Comparison of ENCODE assay signal across 1 cellular context in genomic region chr18:6004683-6005082, GRCh38.
TF ChIP-seq lines count a peak whose summit lies in the region.

No MANE protein-coding gene starts in this region.

TF ChIP-seq in GM12878, 131 proteins besides CTCF, POLR2A, EP300 and RAD21 (continued from another document and continues in another):
- TF ChIP-seq, protein P1, sequence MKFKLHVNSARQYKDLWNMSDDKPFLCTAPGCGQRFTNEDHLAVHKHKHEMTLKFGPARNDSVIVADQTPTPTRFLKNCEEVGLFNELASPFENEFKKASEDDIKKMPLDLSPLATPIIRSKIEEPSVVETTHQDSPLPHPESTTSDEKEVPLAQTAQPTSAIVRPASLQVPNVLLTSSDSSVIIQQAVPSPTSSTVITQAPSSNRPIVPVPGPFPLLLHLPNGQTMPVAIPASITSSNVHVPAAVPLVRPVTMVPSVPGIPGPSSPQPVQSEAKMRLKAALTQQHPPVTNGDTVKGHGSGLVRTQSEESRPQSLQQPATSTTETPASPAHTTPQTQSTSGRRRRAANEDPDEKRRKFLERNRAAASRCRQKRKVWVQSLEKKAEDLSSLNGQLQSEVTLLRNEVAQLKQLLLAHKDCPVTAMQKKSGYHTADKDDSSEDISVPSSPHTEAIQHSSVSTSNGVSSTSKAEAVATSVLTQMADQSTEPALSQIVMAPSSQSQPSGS (IDR thresholded peaks at IDR 0.05; ENCODE audit: low read length) = peak; percentile 68; the same call in 1 of the 2 replicates
- TF ChIP-seq, protein P2, sequence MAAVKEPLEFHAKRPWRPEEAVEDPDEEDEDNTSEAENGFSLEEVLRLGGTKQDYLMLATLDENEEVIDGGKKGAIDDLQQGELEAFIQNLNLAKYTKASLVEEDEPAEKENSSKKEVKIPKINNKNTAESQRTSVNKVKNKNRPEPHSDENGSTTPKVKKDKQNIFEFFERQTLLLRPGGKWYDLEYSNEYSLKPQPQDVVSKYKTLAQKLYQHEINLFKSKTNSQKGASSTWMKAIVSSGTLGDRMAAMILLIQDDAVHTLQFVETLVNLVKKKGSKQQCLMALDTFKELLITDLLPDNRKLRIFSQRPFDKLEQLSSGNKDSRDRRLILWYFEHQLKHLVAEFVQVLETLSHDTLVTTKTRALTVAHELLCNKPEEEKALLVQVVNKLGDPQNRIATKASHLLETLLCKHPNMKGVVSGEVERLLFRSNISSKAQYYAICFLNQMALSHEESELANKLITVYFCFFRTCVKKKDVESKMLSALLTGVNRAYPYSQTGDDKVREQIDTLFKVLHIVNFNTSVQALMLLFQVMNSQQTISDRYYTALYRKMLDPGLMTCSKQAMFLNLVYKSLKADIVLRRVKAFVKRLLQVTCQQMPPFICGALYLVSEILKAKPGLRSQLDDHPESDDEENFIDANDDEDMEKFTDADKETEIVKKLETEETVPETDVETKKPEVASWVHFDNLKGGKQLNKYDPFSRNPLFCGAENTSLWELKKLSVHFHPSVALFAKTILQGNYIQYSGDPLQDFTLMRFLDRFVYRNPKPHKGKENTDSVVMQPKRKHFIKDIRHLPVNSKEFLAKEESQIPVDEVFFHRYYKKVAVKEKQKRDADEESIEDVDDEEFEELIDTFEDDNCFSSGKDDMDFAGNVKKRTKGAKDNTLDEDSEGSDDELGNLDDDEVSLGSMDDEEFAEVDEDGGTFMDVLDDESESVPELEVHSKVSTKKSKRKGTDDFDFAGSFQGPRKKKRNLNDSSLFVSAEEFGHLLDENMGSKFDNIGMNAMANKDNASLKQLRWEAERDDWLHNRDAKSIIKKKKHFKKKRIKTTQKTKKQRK (IDR thresholded peaks at IDR 0.05; ENCODE audit: low read depth, low read length) = no peak
- no peak for TF ChIP-seq ESRRA (IDR thresholded peaks at IDR 0.05; ENCODE audit: low read length)
- TF ChIP-seq SMAD1 (IDR thresholded peaks at IDR 0.05; ENCODE audit: low read depth, partially characterized antibody) = no peak
- peak; percentile 97 for TF ChIP-seq IRF4 (IDR thresholded peaks at IDR 0.05; ENCODE audit: low read depth, low read length)
- peak; percentile 62; the same call in 1 of the 2 replicates for TF ChIP-seq CHD2 (IDR thresholded peaks at IDR 0.05; ENCODE audit: borderline replicate concordance, low read depth, low read length)
- TF ChIP-seq IRF5 (IDR thresholded peaks at IDR 0.05; ENCODE audit: borderline replicate concordance) = no peak
- no peak for TF ChIP-seq PAX8 (IDR thresholded peaks at IDR 0.05)
- TF ChIP-seq BMI1 (IDR thresholded peaks at IDR 0.05; ENCODE audit: borderline replicate concordance) = peak; percentile 50; the same call in 1 of the 2 replicates
- no peak for TF ChIP-seq NFXL1 (IDR thresholded peaks at IDR 0.05; ENCODE audit: borderline replicate concordance)
- TF ChIP-seq JUNB (IDR thresholded peaks at IDR 0.05) = peak; percentile 91
- no peak for TF ChIP-seq SIX5 (IDR thresholded peaks at IDR 0.05; ENCODE audit: low read depth, low read length, severe bottlenecking)
- TF ChIP-seq HSF1 (IDR thresholded peaks at IDR 0.05; ENCODE audit: low read depth, low read length) = no peak
- TF ChIP-seq RCOR1 (conservative IDR thresholded peaks at IDR 0.05; ENCODE audit: low read depth, low read length) = 0 out of 2 replicates have a peak, but pooled peaks have one; percentile 76
- peak; percentile 69; the same call in 1 of the 2 replicates for TF ChIP-seq MTA3 (IDR thresholded peaks at IDR 0.05; ENCODE audit: borderline replicate concordance, low read length)
- TF ChIP-seq STAT3 (IDR thresholded peaks at IDR 0.05; ENCODE audit: low read depth, low read length) = no peak
- no peak for TF ChIP-seq SMARCA5 (IDR thresholded peaks at IDR 0.05)
- TF ChIP-seq GATAD2B (conservative IDR thresholded peaks at IDR 0.05; ENCODE audit: low read depth) = no peak
- peak; percentile 84 for TF ChIP-seq MEF2A (IDR thresholded peaks at IDR 0.05; ENCODE audit: insufficient read depth, low read depth, low read length)
- TF ChIP-seq ZNF207 (IDR thresholded peaks at IDR 0.05; ENCODE audit: borderline replicate concordance) = no peak
- TF ChIP-seq RFX5 (IDR thresholded peaks at IDR 0.05; ENCODE audit: low read depth, low read length) = no peak
- TF ChIP-seq HCFC1 (IDR thresholded peaks at IDR 0.05; ENCODE audit: low read length) = no peak
- no peak for TF ChIP-seq BACH1 (IDR thresholded peaks at IDR 0.05; ENCODE audit: borderline replicate concordance)
- TF ChIP-seq HDAC6 (IDR thresholded peaks at IDR 0.05; ENCODE audit: unreplicated experiment) = no peak
- TF ChIP-seq TAF1 (IDR thresholded peaks at IDR 0.05; ENCODE audit: borderline replicate concordance, low read depth, low read length) = no peak
- TF ChIP-seq CREB1 (IDR thresholded peaks at IDR 0.05; ENCODE audit: low read depth) = no peak
- no peak for TF ChIP-seq PML (IDR thresholded peaks at IDR 0.05; ENCODE audit: low read length)
- TF ChIP-seq MXI1 (IDR thresholded peaks at IDR 0.05; ENCODE audit: low read depth, low read length) = peak; percentile 44; the same call in 1 of the 2 replicates
- TF ChIP-seq E2F8 (IDR thresholded peaks at IDR 0.05; ENCODE audit: low read depth, partially characterized antibody) = no peak
- TF ChIP-seq PAX5 (IDR thresholded peaks at IDR 0.05; ENCODE audit: borderline replicate concordance, low read depth, low read length) = peak; percentile 85
- no peak for TF ChIP-seq IRF3 (IDR thresholded peaks at IDR 0.05)
- TF ChIP-seq SUZ12 (IDR thresholded peaks at IDR 0.05; ENCODE audit: unreplicated experiment) = no peak
- TF ChIP-seq EZH2 (IDR thresholded peaks at IDR 0.05; ENCODE audit: borderline replicate concordance, control insufficient read depth, low read depth, low read length) = no peak
- TF ChIP-seq NKRF (conservative IDR thresholded peaks at IDR 0.05) = no peak
- TF ChIP-seq, protein P3, sequence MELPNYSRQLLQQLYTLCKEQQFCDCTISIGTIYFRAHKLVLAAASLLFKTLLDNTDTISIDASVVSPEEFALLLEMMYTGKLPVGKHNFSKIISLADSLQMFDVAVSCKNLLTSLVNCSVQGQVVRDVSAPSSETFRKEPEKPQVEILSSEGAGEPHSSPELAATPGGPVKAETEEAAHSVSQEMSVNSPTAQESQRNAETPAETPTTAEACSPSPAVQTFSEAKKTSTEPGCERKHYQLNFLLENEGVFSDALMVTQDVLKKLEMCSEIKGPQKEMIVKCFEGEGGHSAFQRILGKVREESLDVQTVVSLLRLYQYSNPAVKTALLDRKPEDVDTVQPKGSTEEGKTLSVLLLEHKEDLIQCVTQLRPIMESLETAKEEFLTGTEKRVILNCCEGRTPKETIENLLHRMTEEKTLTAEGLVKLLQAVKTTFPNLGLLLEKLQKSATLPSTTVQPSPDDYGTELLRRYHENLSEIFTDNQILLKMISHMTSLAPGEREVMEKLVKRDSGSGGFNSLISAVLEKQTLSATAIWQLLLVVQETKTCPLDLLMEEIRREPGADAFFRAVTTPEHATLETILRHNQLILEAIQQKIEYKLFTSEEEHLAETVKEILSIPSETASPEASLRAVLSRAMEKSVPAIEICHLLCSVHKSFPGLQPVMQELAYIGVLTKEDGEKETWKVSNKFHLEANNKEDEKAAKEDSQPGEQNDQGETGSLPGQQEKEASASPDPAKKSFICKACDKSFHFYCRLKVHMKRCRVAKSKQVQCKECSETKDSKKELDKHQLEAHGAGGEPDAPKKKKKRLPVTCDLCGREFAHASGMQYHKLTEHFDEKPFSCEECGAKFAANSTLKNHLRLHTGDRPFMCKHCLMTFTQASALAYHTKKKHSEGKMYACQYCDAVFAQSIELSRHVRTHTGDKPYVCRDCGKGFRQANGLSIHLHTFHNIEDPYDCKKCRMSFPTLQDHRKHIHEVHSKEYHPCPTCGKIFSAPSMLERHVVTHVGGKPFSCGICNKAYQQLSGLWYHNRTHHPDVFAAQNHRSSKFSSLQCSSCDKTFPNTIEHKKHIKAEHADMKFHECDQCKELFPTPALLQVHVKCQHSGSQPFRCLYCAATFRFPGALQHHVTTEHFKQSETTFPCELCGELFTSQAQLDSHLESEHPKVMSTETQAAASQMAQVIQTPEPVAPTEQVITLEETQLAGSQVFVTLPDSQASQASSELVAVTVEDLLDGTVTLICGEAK (IDR thresholded peaks at IDR 0.05; ENCODE audit: borderline replicate concordance) = peak; percentile 27; the same call in 1 of the 2 replicates
- peak; percentile 93 for TF ChIP-seq RUNX3 (IDR thresholded peaks at IDR 0.05; ENCODE audit: low read length)
- TF ChIP-seq, protein P4, sequence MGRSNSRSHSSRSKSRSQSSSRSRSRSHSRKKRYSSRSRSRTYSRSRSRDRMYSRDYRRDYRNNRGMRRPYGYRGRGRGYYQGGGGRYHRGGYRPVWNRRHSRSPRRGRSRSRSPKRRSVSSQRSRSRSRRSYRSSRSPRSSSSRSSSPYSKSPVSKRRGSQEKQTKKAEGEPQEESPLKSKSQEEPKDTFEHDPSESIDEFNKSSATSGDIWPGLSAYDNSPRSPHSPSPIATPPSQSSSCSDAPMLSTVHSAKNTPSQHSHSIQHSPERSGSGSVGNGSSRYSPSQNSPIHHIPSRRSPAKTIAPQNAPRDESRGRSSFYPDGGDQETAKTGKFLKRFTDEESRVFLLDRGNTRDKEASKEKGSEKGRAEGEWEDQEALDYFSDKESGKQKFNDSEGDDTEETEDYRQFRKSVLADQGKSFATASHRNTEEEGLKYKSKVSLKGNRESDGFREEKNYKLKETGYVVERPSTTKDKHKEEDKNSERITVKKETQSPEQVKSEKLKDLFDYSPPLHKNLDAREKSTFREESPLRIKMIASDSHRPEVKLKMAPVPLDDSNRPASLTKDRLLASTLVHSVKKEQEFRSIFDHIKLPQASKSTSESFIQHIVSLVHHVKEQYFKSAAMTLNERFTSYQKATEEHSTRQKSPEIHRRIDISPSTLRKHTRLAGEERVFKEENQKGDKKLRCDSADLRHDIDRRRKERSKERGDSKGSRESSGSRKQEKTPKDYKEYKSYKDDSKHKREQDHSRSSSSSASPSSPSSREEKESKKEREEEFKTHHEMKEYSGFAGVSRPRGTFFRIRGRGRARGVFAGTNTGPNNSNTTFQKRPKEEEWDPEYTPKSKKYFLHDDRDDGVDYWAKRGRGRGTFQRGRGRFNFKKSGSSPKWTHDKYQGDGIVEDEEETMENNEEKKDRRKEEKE (IDR thresholded peaks at IDR 0.05) = no peak
- peak in 1 of 2 experiments; percentile 45; a peak in 1 of 4 replicates for TF ChIP-seq ETV6 (conservative IDR thresholded peaks at IDR 0.05 in 1 of 2, IDR thresholded peaks at IDR 0.05 in 1 of 2; ENCODE audit: borderline replicate concordance in 1 of 2, low read depth in 1 of 2)
- peak; percentile 90 for TF ChIP-seq MEF2B (IDR thresholded peaks at IDR 0.05; ENCODE audit: partially characterized antibody, poor library complexity, severe bottlenecking)
